In the genomic region with DNA sequence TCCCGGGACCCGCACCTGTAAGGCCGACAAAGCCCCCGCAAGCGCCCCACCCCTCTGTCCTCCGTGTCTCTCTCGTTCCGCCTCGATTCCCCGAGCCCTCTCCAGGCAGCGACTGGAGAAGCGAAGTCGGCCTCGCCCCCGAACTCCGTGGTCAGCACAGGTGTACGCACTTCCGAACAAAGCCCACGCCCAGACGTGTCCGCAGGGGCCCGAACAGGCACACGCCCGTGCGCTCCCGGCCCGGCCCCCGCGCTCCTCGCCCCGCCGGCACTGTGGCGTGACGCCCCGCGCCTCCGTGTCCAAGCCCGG, we compare ENCODE assay signal across 8 cellular contexts. TPM values are rescaled to one million over a fixed set of nuclear protein-coding genes. Genes with fewer than 3 reads are reported as not detected.
DNase-seq lines count a peak whose midpoint lies in the region; ATAC-seq and TF ChIP-seq lines count a peak whose summit lies in the region.

No MANE protein-coding gene starts in this region.

- no peaks in the 10 kb centered on the region for H3K27me3 Mint-ChIP-seq in Caco-2 (ENCODE audit: insufficient read depth, unreplicated experiment)
- peaks cover 14% of the 10 kb centered on the region for H3K27me3 Mint-ChIP-seq in activated naive CD8-positive, alpha-beta T cell treated with anti-CD3 and anti-CD28 coated beads for 36 hours
- peaks cover 22% of the 10 kb centered on the region for H3K27me3 Mint-ChIP-seq in stimulated activated naive CD8-positive, alpha-beta T cell treated with anti-CD3 and anti-CD28 coated beads, Interleukin-15, amount 100 ng/mL, for 72 hours

- H3K9me3 Mint-ChIP-seq in Caco-2 (ENCODE audit: unreplicated experiment) = no peaks in the 10 kb centered on the region
- H3K9me3 Mint-ChIP-seq in activated naive CD8-positive, alpha-beta T cell treated with anti-CD3 and anti-CD28 coated beads for 36 hours = no peaks in the 10 kb centered on the region
- H3K9me3 Mint-ChIP-seq in stimulated activated naive CD8-positive, alpha-beta T cell treated with anti-CD3 and anti-CD28 coated beads, Interleukin-15, amount 100 ng/mL, for 72 hours = no peaks in the 10 kb centered on the region

- no peak for TF ChIP-seq CTCF in Caco-2 (IDR thresholded peaks at IDR 0.05; ENCODE audit: insufficient read depth in 1 of 2, low read depth in 1 of 2, low read length in 1 of 2, severe bottlenecking in 1 of 2, unreplicated experiment in 1 of 2)

- H3K4me3 Mint-ChIP-seq in Caco-2 (ENCODE audit: unreplicated experiment) = peak overlapping the region; percentile 96
- peak overlapping the region; percentile 89 for H3K4me3 Mint-ChIP-seq in activated naive CD8-positive, alpha-beta T cell treated with anti-CD3 and anti-CD28 coated beads for 36 hours
- peak overlapping the region; percentile 85 to 94 for H3K4me3 Mint-ChIP-seq in stimulated activated naive CD8-positive, alpha-beta T cell treated with anti-CD3 and anti-CD28 coated beads, Interleukin-15, amount 100 ng/mL, for 72 hours

- BruUV-seq in Caco-2 (replicated peaks; lab: Mats Ljungman, UMichigan) = no TSS peak

- no peaks in the 10 kb centered on the region for H3K36me3 Mint-ChIP-seq in Caco-2 (ENCODE audit: insufficient read depth, unreplicated experiment)
- H3K36me3 Mint-ChIP-seq in activated naive CD8-positive, alpha-beta T cell treated with anti-CD3 and anti-CD28 coated beads for 36 hours = no peaks in the 10 kb centered on the region

- intact Hi-C loops in Caco-2 (cut with micrococcal nuclease; ENCODE audit: unreplicated experiment) = no loop called here

- H3K9me3 ChIP-seq in Caco-2 (no peaks in the 10 kb centered on the region), iPS-18c (ENCODE audit: control insufficient read depth, insufficient read depth, low read length) (no peaks in the 10 kb centered on the region)

- H3K4me1 Mint-ChIP-seq in Caco-2 (ENCODE audit: low read depth, unreplicated experiment) = peaks cover 17% of the 10 kb centered on the region
- peaks cover 46% of the 10 kb centered on the region for H3K4me1 Mint-ChIP-seq in activated naive CD8-positive, alpha-beta T cell treated with anti-CD3 and anti-CD28 coated beads for 36 hours
- peaks cover 67% of the 10 kb centered on the region for H3K4me1 Mint-ChIP-seq in stimulated activated naive CD8-positive, alpha-beta T cell treated with anti-CD3 and anti-CD28 coated beads, Interleukin-15, amount 100 ng/mL, for 72 hours

- peak in 1 of 2 experiments; percentile 43 for DNase-seq in Caco-2
- DNase-seq in HEK293T (ENCODE audit: extremely low spot score) = peak; percentile 23
- peak; percentile 44 for DNase-seq in activated naive CD8-positive, alpha-beta T cell treated with anti-CD3 and anti-CD28 coated beads for 36 hours
- DNase-seq in stimulated activated naive CD8-positive, alpha-beta T cell treated with anti-CD3 and anti-CD28 coated beads, Interleukin-15, amount 100 ng/mL, for 72 hours = peak in 1 of 2 donors; percentile 43
- DNase-seq in activated CD4-positive, CD25-positive, alpha-beta regulatory T cell (lab: John Stamatoyannopoulos, UW) = no peak
- DNase-seq in NCI-H524 treated with DMSO at 0.1 percent for 48 hours (lab: John Stamatoyannopoulos, UW) = no peak

- POLR2A ChIA-PET in Caco-2 (lab: Charles Lee) = no interaction called here
- POLR2A ChIA-PET in HEK293T (lab: Yijun Ruan, JAX) = interaction anchor here (1.0 kb wide), 1 partner anchor 70 kb away, joined by 3 read pairs; a partner anchor contains a TSS

- H3K4me1 ChIP-seq in Caco-2 = peaks cover 24% of the 10 kb centered on the region

- CTCF ChIA-PET in Caco-2 (lab: Charles Lee) = no interaction called here
- CTCF ChIA-PET in HEK293T (lab: Yijun Ruan, JAX) = interaction anchor here (0.6 kb wide), 1 partner anchor 42 kb away, joined by 3 read pairs; no protein-coding TSS in a partner anchor

- ATAC-seq in stimulated activated naive CD8-positive, alpha-beta T cell treated with anti-CD3 and anti-CD28 coated beads, Interleukin-15, amount 100 ng/mL, for 72 hours = peak; percentile 47
- ATAC-seq in GM21737 (IDR thresholded peaks at IDR 0.05; ENCODE audit: unreplicated experiment) = no peak

- H3K36me3 ChIP-seq in Caco-2 (ENCODE audit: control insufficient read depth, insufficient read depth, low read length) = no peaks in the 10 kb centered on the region

- H3K4me3 ChIP-seq in Caco-2 (ENCODE audit: low read depth, low read length) (peak overlapping the region; percentile 75), iPS-18c (ENCODE audit: insufficient read depth, low read depth, low read length) (peak overlapping the region; percentile 77)

- no peaks in the 10 kb centered on the region for H3K27me3 ChIP-seq in Caco-2 (replicated peaks; ENCODE audit: control insufficient read depth, insufficient read depth, low read length)

- no peak overlapping the region for H3K27ac Mint-ChIP-seq in Caco-2 (ENCODE audit: unreplicated experiment)
- no peak overlapping the region for H3K27ac Mint-ChIP-seq in activated naive CD8-positive, alpha-beta T cell treated with anti-CD3 and anti-CD28 coated beads for 36 hours
- H3K27ac Mint-ChIP-seq in stimulated activated naive CD8-positive, alpha-beta T cell treated with anti-CD3 and anti-CD28 coated beads, Interleukin-15, amount 100 ng/mL, for 72 hours = peak overlapping the region in 1 of 2 donors; percentile 79

TF ChIP-seq in HEK293T, 16 proteins besides CTCF, POLR2A, EP300 and RAD21:
- no peak for TF ChIP-seq TARDBP (IDR thresholded peaks at IDR 0.05)
- no peak for TF ChIP-seq ARNT (IDR thresholded peaks at IDR 0.05)

RNA-seq across cellular contexts. Expression of a gene that starts 0.8 kb away (rescaled TPM):
- 85.7 and 96.2 TPM in 2 replicates for total RNA-seq in Caco-2 (2022)
- total RNA-seq in activated naive CD8-positive, alpha-beta T cell treated with anti-CD3 and anti-CD28 coated beads for 36 hours = 1 to 10 TPM; 3.9 to 4.6 TPM

Comparison
In these comparisons a context has a peak if more than half of its experiments do, and no peak if none do; other contexts are left out.
1. DNase-seq: peak in HEK293T (single experiment) and activated naive CD8-positive, alpha-beta T cell treated with anti-CD3 and anti-CD28 coated beads for 36 hours (single experiment); none in activated CD4-positive, CD25-positive, alpha-beta regulatory T cell (0 of 4) and NCI-H524 treated with DMSO at 0.1 percent for 48 hours (single experiment).
2. RNA of a gene that starts 0.8 kb away (total RNA-seq): 85.7 to 96.2 TPM in Caco-2; 3.9 to 4.6 TPM in activated naive CD8-positive, alpha-beta T cell treated with anti-CD3 and anti-CD28 coated beads for 36 hours; every median in the first group is over 10 times any median in the second.
3. Peak in every context shown above with its lines, with median percentiles within 50 percentile points of each other: H3K4me3 Mint-ChIP-seq.